Comparison of ENCODE assay signal across 2 cellular contexts in the genomic region with DNA sequence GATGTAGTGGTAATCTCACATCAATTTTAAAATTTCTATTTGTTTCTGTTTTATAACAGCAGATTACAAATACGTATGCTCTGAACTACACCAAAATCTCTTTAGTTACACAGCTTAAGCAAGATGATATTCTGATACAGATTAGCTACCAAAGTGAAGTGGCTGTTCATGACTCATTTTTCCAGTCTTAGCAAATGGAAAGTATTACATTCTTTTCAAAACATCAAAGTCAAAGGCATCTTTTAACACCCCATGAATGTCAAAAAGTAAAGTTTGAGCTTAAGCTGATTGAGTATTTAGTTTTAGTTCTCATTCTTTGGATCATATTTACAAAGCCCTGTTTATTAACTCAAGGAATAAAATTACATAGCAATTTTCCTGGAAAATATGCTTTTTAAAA.
TF ChIP-seq lines count a peak whose summit lies in the region.

No MANE protein-coding gene starts in this region.

TF ChIP-seq in SK-N-SH, 30 proteins besides CTCF, POLR2A, EP300 and RAD21 (continued from another document):
- TF ChIP-seq, protein P1, sequence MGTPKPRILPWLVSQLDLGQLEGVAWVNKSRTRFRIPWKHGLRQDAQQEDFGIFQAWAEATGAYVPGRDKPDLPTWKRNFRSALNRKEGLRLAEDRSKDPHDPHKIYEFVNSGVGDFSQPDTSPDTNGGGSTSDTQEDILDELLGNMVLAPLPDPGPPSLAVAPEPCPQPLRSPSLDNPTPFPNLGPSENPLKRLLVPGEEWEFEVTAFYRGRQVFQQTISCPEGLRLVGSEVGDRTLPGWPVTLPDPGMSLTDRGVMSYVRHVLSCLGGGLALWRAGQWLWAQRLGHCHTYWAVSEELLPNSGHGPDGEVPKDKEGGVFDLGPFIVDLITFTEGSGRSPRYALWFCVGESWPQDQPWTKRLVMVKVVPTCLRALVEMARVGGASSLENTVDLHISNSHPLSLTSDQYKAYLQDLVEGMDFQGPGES (IDR thresholded peaks at IDR 0.05; ENCODE audit: low read depth, low read length): no peak
- TF ChIP-seq REST (IDR thresholded peaks at IDR 0.05; ENCODE audit: low read depth, low read length) (no peak), TAF1 (IDR thresholded peaks at IDR 0.05; ENCODE audit: borderline replicate concordance, low read depth, low read length) (no peak), MEF2A (IDR thresholded peaks at IDR 0.05; ENCODE audit: borderline replicate concordance, low read depth) (no peak), GABPA (IDR thresholded peaks at IDR 0.05; ENCODE audit: low read depth) (no peak), EZH2phosphoT487 (IDR thresholded peaks at IDR 0.05; ENCODE audit: borderline replicate concordance, low read depth) (no peak)
- TF ChIP-seq, protein P2, sequence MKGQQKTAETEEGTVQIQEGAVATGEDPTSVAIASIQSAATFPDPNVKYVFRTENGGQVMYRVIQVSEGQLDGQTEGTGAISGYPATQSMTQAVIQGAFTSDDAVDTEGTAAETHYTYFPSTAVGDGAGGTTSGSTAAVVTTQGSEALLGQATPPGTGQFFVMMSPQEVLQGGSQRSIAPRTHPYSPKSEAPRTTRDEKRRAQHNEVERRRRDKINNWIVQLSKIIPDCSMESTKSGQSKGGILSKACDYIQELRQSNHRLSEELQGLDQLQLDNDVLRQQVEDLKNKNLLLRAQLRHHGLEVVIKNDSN (IDR thresholded peaks at IDR 0.05; ENCODE audit: borderline replicate concordance, low read depth): no peak
- TF ChIP-seq, protein P3, sequence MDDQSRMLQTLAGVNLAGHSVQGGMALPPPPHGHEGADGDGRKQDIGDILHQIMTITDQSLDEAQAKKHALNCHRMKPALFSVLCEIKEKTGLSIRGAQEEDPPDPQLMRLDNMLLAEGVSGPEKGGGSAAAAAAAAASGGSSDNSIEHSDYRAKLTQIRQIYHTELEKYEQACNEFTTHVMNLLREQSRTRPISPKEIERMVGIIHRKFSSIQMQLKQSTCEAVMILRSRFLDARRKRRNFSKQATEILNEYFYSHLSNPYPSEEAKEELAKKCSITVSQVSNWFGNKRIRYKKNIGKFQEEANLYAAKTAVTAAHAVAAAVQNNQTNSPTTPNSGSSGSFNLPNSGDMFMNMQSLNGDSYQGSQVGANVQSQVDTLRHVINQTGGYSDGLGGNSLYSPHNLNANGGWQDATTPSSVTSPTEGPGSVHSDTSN (IDR thresholded peaks at IDR 0.05): no peak
- TF ChIP-seq, protein P4, sequence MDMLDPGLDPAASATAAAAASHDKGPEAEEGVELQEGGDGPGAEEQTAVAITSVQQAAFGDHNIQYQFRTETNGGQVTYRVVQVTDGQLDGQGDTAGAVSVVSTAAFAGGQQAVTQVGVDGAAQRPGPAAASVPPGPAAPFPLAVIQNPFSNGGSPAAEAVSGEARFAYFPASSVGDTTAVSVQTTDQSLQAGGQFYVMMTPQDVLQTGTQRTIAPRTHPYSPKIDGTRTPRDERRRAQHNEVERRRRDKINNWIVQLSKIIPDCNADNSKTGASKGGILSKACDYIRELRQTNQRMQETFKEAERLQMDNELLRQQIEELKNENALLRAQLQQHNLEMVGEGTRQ (IDR thresholded peaks at IDR 0.05; ENCODE audit: borderline replicate concordance, low read depth, low read length): no peak

TF ChIP-seq in SK-N-SH treated with all-trans-retinoic acid at 6 μM for 48 hours, 23 proteins besides CTCF, POLR2A, EP300 and RAD21 (continued from another document):
- no peak for TF ChIP-seq PATZ1 (CRISPR knock-in tag; IDR thresholded peaks at IDR 0.05; ENCODE audit: borderline replicate concordance)
- TF ChIP-seq ZFP3 (CRISPR knock-in tag; IDR thresholded peaks at IDR 0.05): no peak
- no peak for TF ChIP-seq CSDC2 (CRISPR knock-in tag; IDR thresholded peaks at IDR 0.05)
- TF ChIP-seq ZC3H10 (CRISPR knock-in tag; IDR thresholded peaks at IDR 0.05): no peak
